18 cellular contexts compared by ENCODE assay signal in the genomic region with DNA sequence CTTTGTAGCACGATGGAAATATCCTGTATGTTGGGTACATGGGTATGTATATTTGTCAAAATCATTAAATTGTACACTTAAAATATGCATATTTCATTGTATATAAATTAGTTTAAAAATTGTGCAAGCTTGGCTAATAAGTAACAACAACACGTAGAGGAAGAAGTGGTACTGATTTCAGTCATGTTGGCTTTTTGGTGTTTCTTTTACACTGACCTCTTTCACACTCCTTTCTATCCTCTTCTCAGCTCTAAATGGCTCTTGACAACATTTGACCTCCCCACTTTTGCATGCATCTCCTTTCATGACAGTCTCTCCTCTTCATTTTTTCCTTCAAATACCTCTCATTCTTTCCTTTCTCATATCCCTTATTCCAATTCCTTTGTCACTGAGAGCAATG.
"Had no signal": no experiment of that assay in that cellular context is flagged by ENCODE, and none has a peak within 500 bp of the region (broad histone marks: within the 10 kb centered on the region; RNA-seq: fewer than 3 reads in every experiment).

No MANE protein-coding gene starts in this region.

- H3K4me1 ChIP-seq: body of pancreas, neural progenitor cell, sigmoid colon, spleen had no signal

- DNase-seq: activated B cell treated with CpG ODN at 0.5 μM for 24 hours; activated CD4-positive, alpha-beta T cell treated with anti-CD3 and anti-CD28 coated beads for 48 hours; activated CD8-positive, alpha-beta T cell treated with anti-CD3 and anti-CD28 coated beads for 36 hours; activated effector memory CD4-positive, alpha-beta T cell treated with Interleukin-2 at 50 U/mL for 16 hours; activated naive CD8-positive, alpha-beta T cell treated with anti-CD3 and anti-CD28 coated beads for 36 hours; activated T-cell treated with anti-CD3 and anti-CD28 coated beads, Interleukin-2, amount 50 U/mL, for 4 hours; amygdala; body of pancreas; caudate nucleus; naive B cell; sigmoid colon; spleen; stimulated activated naive CD8-positive, alpha-beta T cell treated with anti-CD3 and anti-CD28 coated beads, Interleukin-15, amount 100 ng/mL, for 72 hours had no signal

- ATAC-seq: activated CD8-positive, alpha-beta T cell treated with anti-CD3 and anti-CD28 coated beads for 36 hours; activated T-cell treated with anti-CD3 and anti-CD28 coated beads, Interleukin-2, amount 50 U/mL, for 4 hours; body of pancreas; esophagus mucosa; left lobe of liver; stimulated activated naive CD8-positive, alpha-beta T cell treated with anti-CD3 and anti-CD28 coated beads, Interleukin-15, amount 100 ng/mL, for 72 hours had no signal

- H3K4me3 ChIP-seq: body of pancreas, coronary artery, hepatocyte, neural progenitor cell, sigmoid colon, spleen had no signal

- H3K36me3 ChIP-seq: neural progenitor cell, sigmoid colon, spleen had no signal

- H3K9me3 ChIP-seq: body of pancreas, sigmoid colon, spleen had no signal

- H3K27me3 ChIP-seq: body of pancreas, hepatocyte, neural progenitor cell, sigmoid colon, spleen had no signal

- H3K27ac ChIP-seq: body of pancreas, coronary artery, hepatocyte, neural progenitor cell, sigmoid colon, spleen had no signal
